ENCODE assay signal across 17 cellular contexts in genomic region chr9:4090491-4090890, GRCh38.
DNase-seq lines count a peak whose midpoint lies in the region; ATAC-seq and TF ChIP-seq lines count a peak whose summit lies in the region.
"Had no signal": no experiment of that assay in that cellular context is flagged by ENCODE, and none has a peak within 500 bp of the region (broad histone marks: within the 10 kb centered on the region; RNA-seq: fewer than 3 reads in every experiment).

No MANE protein-coding gene starts in this region.

- ATAC-seq in GM21515 (IDR thresholded peaks at IDR 0.05; ENCODE audit: unreplicated experiment): no peak

- no peak overlapping the region for H2AFZ ChIP-seq in trophoblast cell (ENCODE audit: insufficient read depth, low read length, poor library complexity)
- H2AFZ ChIP-seq: GM23248 had no signal

- peak; percentile 10 for DNase-seq in SIG-M5 treated with dmso at 0.1 percent for 504 hours (lab: John Stamatoyannopoulos, UW; ENCODE audit: unreplicated experiment)
- DNase-seq in SIG-M5 (lab: John Stamatoyannopoulos, UW): no peak
- peak; percentile 6 for DNase-seq in WERI-Rb-1
- no peak for DNase-seq in epithelial cell of proximal tubule (ENCODE audit: low read depth)
- DNase-seq in trophoblast cell: peak in 1 of 2 donors; percentile 52
- DNase-seq in HFFc6: no peak
- DNase-seq in erythroblast (lab: John Stamatoyannopoulos, UW): no peak
- DNase-seq: C1 segment of cervical spinal cord, DMS153, EL, GM23248, Kasumi-1, NCI-H187 treated with DMSO at 0.1 percent for 48 hours, NCI-H2171 treated with DMSO at 0.1 percent for 48 hours, RPMI8226 had no signal

- no peak overlapping the region for H3K18ac ChIP-seq in trophoblast cell (ENCODE audit: low read length)

- H3K4ac ChIP-seq in trophoblast cell (ENCODE audit: low read depth, low read length): no peak overlapping the region

- H3K27ac ChIP-seq in WERI-Rb-1: no peak overlapping the region
- no peak overlapping the region for H3K27ac ChIP-seq in trophoblast cell (ENCODE audit: low read depth, low read length)
- H3K27ac ChIP-seq: GM23248, SJSA1 had no signal

- H3K4me3 Mint-ChIP-seq in HFFc6: no peak overlapping the region

- H4K12ac ChIP-seq in trophoblast cell (ENCODE audit: low read depth, low read length): no peak overlapping the region

- H4K91ac ChIP-seq in trophoblast cell (ENCODE audit: low read depth, low read length): no peak overlapping the region

- no peak overlapping the region for H2AK5ac ChIP-seq in trophoblast cell (ENCODE audit: low read length)

- H3K27me3 ChIP-seq in WERI-Rb-1 (ENCODE audit: insufficient read depth, low read depth, severe bottlenecking) (no peaks in the 10 kb centered on the region), trophoblast cell (ENCODE audit: insufficient read depth, low read length) (no peaks in the 10 kb centered on the region)
- H3K27me3 ChIP-seq: SJSA1 had no signal

- no peak overlapping the region for H4K8ac ChIP-seq in trophoblast cell (ENCODE audit: low read depth, low read length)

- H3K9me3 ChIP-seq in WERI-Rb-1 (ENCODE audit: severe bottlenecking) (no peaks in the 10 kb centered on the region), trophoblast cell (ENCODE audit: insufficient read depth, low read depth, low read length) (no peaks in the 10 kb centered on the region)
- H3K9me3 ChIP-seq: SJSA1 had no signal

- H3K14ac ChIP-seq in trophoblast cell (ENCODE audit: low read length): no peak overlapping the region

- H3K9me3 Mint-ChIP-seq in HFFc6: no peaks in the 10 kb centered on the region

- H3K36me3 Mint-ChIP-seq in HFFc6 (ENCODE audit: low read depth): peaks cover 8% of the 10 kb centered on the region; the same call in 1 of the 2 replicates

- H3K23ac ChIP-seq in trophoblast cell (ENCODE audit: low read length): no peak overlapping the region

- H3K4me2 ChIP-seq in trophoblast cell (ENCODE audit: low read length): no peak overlapping the region

- peaks cover 15% of the 10 kb centered on the region for H3K4me1 Mint-ChIP-seq in HFFc6 (ENCODE audit: low read depth)

- H3K27ac Mint-ChIP-seq in HFFc6: no peak overlapping the region

- H3K36me3 ChIP-seq in WERI-Rb-1: no peaks in the 10 kb centered on the region
- no peaks in the 10 kb centered on the region for H3K36me3 ChIP-seq in trophoblast cell (ENCODE audit: control insufficient read depth in 1 of 2, insufficient read depth in 2 of 2, low read length in 2 of 2)
- H3K36me3 ChIP-seq: SJSA1 had no signal

- WGBS in trophoblast cell (ENCODE audit: extremely low coverage, insufficient coverage, insufficient read length): no CpG with 5 or more reads among the region's 5 CpGs

- no peak overlapping the region for H2BK12ac ChIP-seq in trophoblast cell (ENCODE audit: low read length)

- no peak for TF ChIP-seq POLR2A in erythroblast (IDR thresholded peaks at IDR 0.05; ENCODE audit: low read length)

- TF ChIP-seq CTCF in WERI-Rb-1 (IDR thresholded peaks at IDR 0.05; ENCODE audit: low read depth, low read length): peak; percentile 12; the same call in 1 of the 2 replicates
- TF ChIP-seq CTCF in epithelial cell of proximal tubule (conservative IDR thresholded peaks at IDR 0.05; ENCODE audit: low read depth, low read length): peak; percentile 18
- TF ChIP-seq CTCF in HFFc6 (IDR thresholded peaks at IDR 0.05): no peak

- H3K4me1 ChIP-seq in trophoblast cell (ENCODE audit: control insufficient read depth in 1 of 2, insufficient read depth in 2 of 2, low read length in 2 of 2): no peaks in the 10 kb centered on the region

- no peaks in the 10 kb centered on the region for H3K79me1 ChIP-seq in trophoblast cell (ENCODE audit: low read length)

- H2BK120ac ChIP-seq in trophoblast cell (ENCODE audit: insufficient read depth, low read length, poor library complexity): no peak overlapping the region

- no peaks in the 10 kb centered on the region for H3K79me2 ChIP-seq in trophoblast cell (ENCODE audit: control insufficient read depth, insufficient read depth, low read length, poor library complexity)

- H2BK5ac ChIP-seq in trophoblast cell (ENCODE audit: low read depth, low read length, poor library complexity): no peak overlapping the region

- H3K4me3 ChIP-seq in WERI-Rb-1 (ENCODE audit: low read depth, low read length) (no peak overlapping the region), epithelial cell of proximal tubule (ENCODE audit: low read depth, low read length) (no peak overlapping the region), trophoblast cell (ENCODE audit: low read depth, low read length) (peak overlapping the region; percentile 13)
- H3K4me3 ChIP-seq: GM23248, SJSA1 had no signal

- H3K9ac ChIP-seq in trophoblast cell (ENCODE audit: low read length): no peak overlapping the region
- H3K9ac ChIP-seq: GM23248 had no signal

- H3K27me3 Mint-ChIP-seq in HFFc6 (ENCODE audit: insufficient read depth): no peaks in the 10 kb centered on the region

Comparison
In these comparisons a context has a peak if more than half of its experiments do, and no peak if none do; other contexts are left out.
1. DNase-seq: peak in SIG-M5 treated with dmso at 0.1 percent for 504 hours (single experiment) and WERI-Rb-1 (single experiment); none in SIG-M5 (single experiment), epithelial cell of proximal tubule (single experiment), HFFc6 (single experiment) and erythroblast (0 of 2).